Comparison of ENCODE assay signal across 8 cellular contexts in the genomic region with DNA sequence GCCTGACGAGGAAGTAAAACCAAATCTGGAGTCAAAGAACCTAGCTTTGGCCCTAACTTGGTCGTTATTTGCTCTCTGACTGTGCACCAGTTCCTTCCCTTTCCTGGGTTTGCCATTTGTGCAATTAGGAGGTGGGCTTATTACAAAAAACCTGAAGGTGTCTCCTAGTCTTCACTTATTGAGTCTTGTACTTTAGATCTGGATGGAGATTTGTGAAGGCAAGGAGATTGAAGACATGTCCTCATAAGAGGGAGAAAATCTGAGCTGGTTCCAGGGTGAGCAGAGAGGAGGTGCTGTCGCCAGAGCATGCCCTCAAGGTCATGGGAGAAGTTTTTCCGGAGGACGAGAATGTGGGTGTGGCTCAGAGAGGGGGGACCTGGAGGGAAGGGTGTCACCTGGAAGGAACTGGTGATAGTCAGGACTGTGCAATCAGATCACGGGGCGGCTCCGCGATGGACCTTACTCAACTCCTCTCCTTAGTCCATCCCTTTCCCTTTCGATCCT. TPM values are rescaled to one million over a fixed set of nuclear protein-coding genes. Genes with fewer than 3 reads are reported as not detected.
A peak's percentile ranks its signal among the peaks of the same experiment; 100 is the strongest.
DNase-seq lines count a peak whose midpoint lies in the region; ATAC-seq and TF ChIP-seq lines count a peak whose summit lies in the region.

No MANE protein-coding gene starts in this region.

- peak; percentile 64 for TF ChIP-seq CTCF in chondrocyte (IDR thresholded peaks at IDR 0.05)
- no peak for TF ChIP-seq CTCF in nephron progenitor cell (IDR thresholded peaks at IDR 0.05)

- H3K27ac Mint-ChIP-seq in CD4-positive, CD25-positive, alpha-beta regulatory T cell, result peak overlapping the region in 2 of 3 donors; percentile 83 to 88
- H3K27ac Mint-ChIP-seq in chondrocyte (ENCODE audit: unreplicated experiment), result peak overlapping the region; percentile 95
- H3K27ac Mint-ChIP-seq in nephron progenitor cell, result no peak overlapping the region

- peak overlapping the region; percentile 56 for H3K27ac ChIP-seq in CD4-positive, CD25-positive, alpha-beta regulatory T cell (ENCODE audit: insufficient read depth, low read length, poor library complexity, severe bottlenecking)

- H3K4me1 ChIP-seq in CD4-positive, CD25-positive, alpha-beta regulatory T cell (ENCODE audit: control insufficient read depth, insufficient read depth, low read length, poor library complexity, severe bottlenecking), result peaks cover 43% of the 10 kb centered on the region

- H3K9me3 Mint-ChIP-seq in CD4-positive, CD25-positive, alpha-beta regulatory T cell, result no peaks in the 10 kb centered on the region
- no peaks in the 10 kb centered on the region for H3K9me3 Mint-ChIP-seq in chondrocyte (ENCODE audit: low read depth)
- H3K9me3 Mint-ChIP-seq in nephron progenitor cell, result no peaks in the 10 kb centered on the region

- no peaks in the 10 kb centered on the region for H3K9me3 ChIP-seq in CD4-positive, CD25-positive, alpha-beta regulatory T cell (ENCODE audit: control insufficient read depth in 2 of 2, low read length in 2 of 2)

- peak overlapping the region; percentile 77 for H3K4me3 ChIP-seq in CD4-positive, CD25-positive, alpha-beta regulatory T cell (ENCODE audit: low read depth, low read length)

- no peak for ATAC-seq in CD4-positive, CD25-positive, alpha-beta regulatory T cell (ENCODE audit: low read depth in 2 of 2)
- ATAC-seq in HG03571 (IDR thresholded peaks at IDR 0.05; ENCODE audit: unreplicated experiment), result no peak

- H3K4me3 Mint-ChIP-seq in CD4-positive, CD25-positive, alpha-beta regulatory T cell, result peak overlapping the region; percentile 87 to 93 (median 88)
- H3K4me3 Mint-ChIP-seq in chondrocyte (ENCODE audit: unreplicated experiment) (peak overlapping the region; percentile 98), nephron progenitor cell (peak overlapping the region; percentile 94)

- H3K36me3 Mint-ChIP-seq in CD4-positive, CD25-positive, alpha-beta regulatory T cell, result no peaks in the 10 kb centered on the region
- H3K36me3 Mint-ChIP-seq in chondrocyte (ENCODE audit: low read depth) (peaks cover 2% of the 10 kb centered on the region), nephron progenitor cell (ENCODE audit: low read depth) (no peaks in the 10 kb centered on the region)

- no peaks in the 10 kb centered on the region for H3K27me3 Mint-ChIP-seq in CD4-positive, CD25-positive, alpha-beta regulatory T cell
- H3K27me3 Mint-ChIP-seq in chondrocyte (ENCODE audit: low read depth) (no peaks in the 10 kb centered on the region), nephron progenitor cell (ENCODE audit: low read depth, poor library complexity) (peaks cover 35% of the 10 kb centered on the region)

- no peak for TF ChIP-seq RAD21 in Ishikawa (IDR thresholded peaks at IDR 0.05; ENCODE audit: low read depth)

- H3K4me1 Mint-ChIP-seq in CD4-positive, CD25-positive, alpha-beta regulatory T cell, result peaks cover 18 to 74% (median 55%) of the 10 kb centered on the region in 4 donors
- H3K4me1 Mint-ChIP-seq in chondrocyte (ENCODE audit: low read depth) (peaks cover 44% of the 10 kb centered on the region), nephron progenitor cell (peaks cover 60% of the 10 kb centered on the region)

- no peak for TF ChIP-seq EP300 in Ishikawa (IDR thresholded peaks at IDR 0.05; ENCODE audit: borderline replicate concordance)

- H3K36me3 ChIP-seq in CD4-positive, CD25-positive, alpha-beta regulatory T cell (ENCODE audit: control insufficient read depth, insufficient read depth, low read length), result no peaks in the 10 kb centered on the region

- no peaks in the 10 kb centered on the region for H3K27me3 ChIP-seq in CD4-positive, CD25-positive, alpha-beta regulatory T cell (ENCODE audit: control insufficient read depth, insufficient read depth, low read length)

- DNase-seq in CD4-positive, CD25-positive, alpha-beta regulatory T cell, result peak in 1 of 3 donors; percentile 6
- DNase-seq in chondrocyte (ENCODE audit: low spot score) (no peak), nephron progenitor cell (no peak), NCI-H2081 (lab: John Stamatoyannopoulos, UW) (no peak), NAMALWA (ENCODE audit: low spot score) (no peak), ureter (ENCODE audit: low spot score) (no peak)

TF ChIP-seq in Ishikawa, 13 proteins besides CTCF, POLR2A, EP300 and RAD21:
- peak; percentile 26; the same call in 1 of the 2 replicates for TF ChIP-seq TCF12 (IDR thresholded peaks at IDR 0.05; ENCODE audit: low read depth)
- TF ChIP-seq TEAD4 (IDR thresholded peaks at IDR 0.05), result no peak
- TF ChIP-seq CEBPB (IDR thresholded peaks at IDR 0.05), result peak; percentile 40; the same call in 1 of the 2 replicates
- TF ChIP-seq, protein P1, sequence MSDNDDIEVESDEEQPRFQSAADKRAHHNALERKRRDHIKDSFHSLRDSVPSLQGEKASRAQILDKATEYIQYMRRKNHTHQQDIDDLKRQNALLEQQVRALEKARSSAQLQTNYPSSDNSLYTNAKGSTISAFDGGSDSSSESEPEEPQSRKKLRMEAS (IDR thresholded peaks at IDR 0.05), result peak; percentile 26; the same call in 1 of the 2 replicates
- TF ChIP-seq NFIC (IDR thresholded peaks at IDR 0.05), result no peak
- TF ChIP-seq, protein P2, sequence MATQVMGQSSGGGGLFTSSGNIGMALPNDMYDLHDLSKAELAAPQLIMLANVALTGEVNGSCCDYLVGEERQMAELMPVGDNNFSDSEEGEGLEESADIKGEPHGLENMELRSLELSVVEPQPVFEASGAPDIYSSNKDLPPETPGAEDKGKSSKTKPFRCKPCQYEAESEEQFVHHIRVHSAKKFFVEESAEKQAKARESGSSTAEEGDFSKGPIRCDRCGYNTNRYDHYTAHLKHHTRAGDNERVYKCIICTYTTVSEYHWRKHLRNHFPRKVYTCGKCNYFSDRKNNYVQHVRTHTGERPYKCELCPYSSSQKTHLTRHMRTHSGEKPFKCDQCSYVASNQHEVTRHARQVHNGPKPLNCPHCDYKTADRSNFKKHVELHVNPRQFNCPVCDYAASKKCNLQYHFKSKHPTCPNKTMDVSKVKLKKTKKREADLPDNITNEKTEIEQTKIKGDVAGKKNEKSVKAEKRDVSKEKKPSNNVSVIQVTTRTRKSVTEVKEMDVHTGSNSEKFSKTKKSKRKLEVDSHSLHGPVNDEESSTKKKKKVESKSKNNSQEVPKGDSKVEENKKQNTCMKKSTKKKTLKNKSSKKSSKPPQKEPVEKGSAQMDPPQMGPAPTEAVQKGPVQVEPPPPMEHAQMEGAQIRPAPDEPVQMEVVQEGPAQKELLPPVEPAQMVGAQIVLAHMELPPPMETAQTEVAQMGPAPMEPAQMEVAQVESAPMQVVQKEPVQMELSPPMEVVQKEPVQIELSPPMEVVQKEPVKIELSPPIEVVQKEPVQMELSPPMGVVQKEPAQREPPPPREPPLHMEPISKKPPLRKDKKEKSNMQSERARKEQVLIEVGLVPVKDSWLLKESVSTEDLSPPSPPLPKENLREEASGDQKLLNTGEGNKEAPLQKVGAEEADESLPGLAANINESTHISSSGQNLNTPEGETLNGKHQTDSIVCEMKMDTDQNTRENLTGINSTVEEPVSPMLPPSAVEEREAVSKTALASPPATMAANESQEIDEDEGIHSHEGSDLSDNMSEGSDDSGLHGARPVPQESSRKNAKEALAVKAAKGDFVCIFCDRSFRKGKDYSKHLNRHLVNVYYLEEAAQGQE (IDR thresholded peaks at IDR 0.05; ENCODE audit: low read depth), result no peak
- no peak for TF ChIP-seq FOXM1 (IDR thresholded peaks at IDR 0.05; ENCODE audit: borderline replicate concordance, low read depth)
- no peak for TF ChIP-seq CREB1 (IDR thresholded peaks at IDR 0.05; ENCODE audit: low read depth)

RNA-seq across cellular contexts. Expression of a gene that starts 0.7 kb away (rescaled TPM):
- 8.8 TPM for total RNA-seq in CD4-positive, CD25-positive, alpha-beta regulatory T cell
- 10 to 100 TPM in 3 of 4 donors, 1 to 10 TPM in 1; 8.8 to 14.1 (median 12.8) TPM for polyA plus RNA-seq in CD4-positive, CD25-positive, alpha-beta regulatory T cell
- 20.5 to 34.8 TPM (median 31.8 TPM) in 3 replicates for total RNA-seq in chondrocyte
- total RNA-seq in ureter, result 45.8 TPM

RNA-seq across cellular contexts. Expression of a gene that starts 3.1 kb away (rescaled TPM):
- 20.9 TPM for total RNA-seq in CD4-positive, CD25-positive, alpha-beta regulatory T cell
- 1 to 10 TPM; 3.9 to 6.9 (median 5.4) TPM for polyA plus RNA-seq in CD4-positive, CD25-positive, alpha-beta regulatory T cell
- 10.4 to 23.9 TPM (median 23.7 TPM) in 3 replicates for total RNA-seq in chondrocyte
- total RNA-seq in ureter, result 27.3 TPM

RNA-seq across cellular contexts. Expression of a gene that starts 50.3 kb away (rescaled TPM):
- 31.5 TPM for total RNA-seq in CD4-positive, CD25-positive, alpha-beta regulatory T cell
- polyA plus RNA-seq in CD4-positive, CD25-positive, alpha-beta regulatory T cell, result 1 to 10 TPM; 1.7 to 4.0 (median 3.5) TPM
- total RNA-seq in chondrocyte (21.5 to 43.3 TPM (median 42.3 TPM) in 3 replicates), ureter (40.7 TPM)
